Comparison of ENCODE assay signal across 27 cellular contexts in genomic region chr6:167576798-167577528, GRCh38.
DNase-seq lines count a peak whose midpoint lies in the region; TF ChIP-seq lines count a peak whose summit lies in the region.
"Had no signal": no experiment of that assay in that cellular context is flagged by ENCODE, and none has a peak within 500 bp of the region (broad histone marks: within the 10 kb centered on the region; RNA-seq: fewer than 3 reads in every experiment).

No MANE protein-coding gene starts in this region.

- H3K4me1 ChIP-seq in SJCRH30 (peaks cover 44% of the 10 kb centered on the region), mesenchymal stem cell (ENCODE audit: control insufficient read depth, insufficient read depth, low read depth, low read length) (peaks cover 1% of the 10 kb centered on the region), sigmoid colon (peaks cover 0 to 21% (median 16%) of the 10 kb centered on the region in 4 donors), adrenal gland (replicated peaks in 1 of 2) (no peaks in the 10 kb centered on the region), SK-N-SH (ENCODE audit: control insufficient read depth in 1 of 2, insufficient read depth in 2 of 2, low read depth in 1 of 2, low read length in 1 of 2) (no peaks in the 10 kb centered on the region)
- H3K4me1 ChIP-seq: spleen had no signal

- H3K18ac ChIP-seq in mesenchymal stem cell (ENCODE audit: low read depth in 1 of 2, low read length in 2 of 2), result no peak overlapping the region

- peak overlapping the region; percentile 40; the same call in 1 of the 2 replicates for H3K27ac ChIP-seq in SJCRH30
- no peak overlapping the region for H3K27ac ChIP-seq in mesenchymal stem cell (ENCODE audit: low read length, poor library complexity, severe bottlenecking)
- no peak overlapping the region for H3K27ac ChIP-seq in sigmoid colon
- no peak overlapping the region for H3K27ac ChIP-seq in adrenal gland
- no peak overlapping the region for H3K27ac ChIP-seq in SK-N-SH (ENCODE audit: low read depth in 2 of 2, low read length in 1 of 2)
- no peak overlapping the region for H3K27ac ChIP-seq in substantia nigra (ENCODE audit: low read depth, low read length, poor library complexity, severe bottlenecking)
- H3K27ac ChIP-seq: BLaER1, KMS-11, left lung, SJSA1 had no signal

- WGBS in mesenchymal stem cell, result 87% methylated on average over 20 of the region's 23 CpGs
- WGBS in sigmoid colon, 2 donors, result 87% methylated on average over 23 of the region's 23 CpGs
- 73 to 81% (median 74%) methylated on average over 16 to 23 of the region's 23 CpGs for WGBS in adrenal gland, 4 donors
- WGBS in SK-N-SH (ENCODE audit: low lambda C conversion rate), result 61% methylated on average over 16 of the region's 23 CpGs

- H3K4ac ChIP-seq in mesenchymal stem cell (ENCODE audit: low read depth in 1 of 2, low read length in 2 of 2), result no peak overlapping the region

- H3K27me3 ChIP-seq in SJCRH30 (no peaks in the 10 kb centered on the region), mesenchymal stem cell (ENCODE audit: control insufficient read depth in 1 of 2, insufficient read depth in 1 of 2, low read length in 2 of 2) (peaks cover 10% of the 10 kb centered on the region in 2 experiments), sigmoid colon (no peaks in the 10 kb centered on the region), adrenal gland (no peaks in the 10 kb centered on the region), SK-N-SH (ENCODE audit: insufficient read depth) (no peaks in the 10 kb centered on the region)
- H3K27me3 ChIP-seq: left lung, SJSA1, spleen had no signal

- no peak overlapping the region for H2BK5ac ChIP-seq in mesenchymal stem cell (ENCODE audit: low read depth, low read length, poor library complexity, severe bottlenecking)

- H4K8ac ChIP-seq in mesenchymal stem cell (ENCODE audit: low read length), result no peak overlapping the region

- H2AK5ac ChIP-seq in mesenchymal stem cell (ENCODE audit: low read length, severe bottlenecking), result no peak overlapping the region

- no peak for TF ChIP-seq RAD21 in SK-N-SH (IDR thresholded peaks at IDR 0.05; ENCODE audit: low read length)

- no peaks in the 10 kb centered on the region for H3K9me3 ChIP-seq in SJCRH30 (replicated peaks)
- no peaks in the 10 kb centered on the region for H3K9me3 ChIP-seq in mesenchymal stem cell (ENCODE audit: control insufficient read depth, low read length)
- no peaks in the 10 kb centered on the region for H3K9me3 ChIP-seq in sigmoid colon
- no peaks in the 10 kb centered on the region for H3K9me3 ChIP-seq in adrenal gland (replicated peaks in 1 of 3)
- no peaks in the 10 kb centered on the region for H3K9me3 ChIP-seq in SK-N-SH
- H3K9me3 ChIP-seq: left lung, SJSA1 had no signal

- intact Hi-C loops in sigmoid colon (cut with DNase I) (no loop called here), adrenal gland (cut with DNase I) (no loop called here)

- H3K36me3 ChIP-seq in SJCRH30 (no peaks in the 10 kb centered on the region), mesenchymal stem cell (ENCODE audit: control insufficient read depth in 1 of 2, insufficient read depth in 2 of 2, low read depth in 1 of 2, low read length in 2 of 2) (peaks cover 0 to 3% of the 10 kb centered on the region in 2 experiments), sigmoid colon (no peaks in the 10 kb centered on the region), adrenal gland (replicated peaks in 1 of 2) (no peaks in the 10 kb centered on the region), SK-N-SH (replicated peaks in 1 of 2; ENCODE audit: control insufficient read depth in 1 of 2, insufficient read depth in 2 of 2, low read length in 1 of 2) (no peaks in the 10 kb centered on the region)
- H3K36me3 ChIP-seq: BLaER1, left lung, SJSA1, spleen had no signal

- no peaks in the 10 kb centered on the region for H4K20me1 ChIP-seq in SK-N-SH (ENCODE audit: insufficient read depth)
- H4K20me1 ChIP-seq: BLaER1 had no signal

- DNase-seq in NCI-H1694 (lab: John Stamatoyannopoulos, UW) (peak; percentile 89), SJCRH30 (peak; percentile 57 to 77), mesenchymal stem cell (no peak), sigmoid colon (peak; percentile 49), adrenal gland (no peak), SK-N-SH (no peak), NCI-H446 treated with DMSO at 0.1 percent for 48 hours (lab: John Stamatoyannopoulos, UW) (no peak), substantia nigra (lab: John Stamatoyannopoulos, UW) (no peak)
- DNase-seq: activated CD4-positive, alpha-beta T cell treated with anti-CD3 and anti-CD28 coated beads for 1 hour; activated CD8-positive, alpha-beta T cell treated with anti-CD3 and anti-CD28 coated beads, Interleukin-2, amount 10 ng/mL, durations not matched to agents 7 days and 5 days; aorta; central memory CD4-positive, alpha-beta T cell; DMS79; GDM1; hypothalamus; MM.1S; NCI-H1417; NCI-H2107; NCI-H526; retina; spleen; T-helper 1 cell; trophoblast cell had no signal

- H3K9me2 ChIP-seq in SK-N-SH, result no peaks in the 10 kb centered on the region

- TF ChIP-seq CTCF in sigmoid colon (IDR thresholded peaks at IDR 0.05), result no peak
- no peak for TF ChIP-seq CTCF in adrenal gland (IDR thresholded peaks at IDR 0.05)
- TF ChIP-seq CTCF in SK-N-SH (IDR thresholded peaks at IDR 0.05), result no peak

- TF ChIP-seq POLR2A in sigmoid colon (IDR thresholded peaks at IDR 0.05) (no peak), adrenal gland (IDR thresholded peaks at IDR 0.05) (no peak)

- peak overlapping the region in 1 of 2 experiments; percentile 14 for H3K23ac ChIP-seq in mesenchymal stem cell (ENCODE audit: low read length in 2 of 2)

- no peak overlapping the region for H2BK120ac ChIP-seq in mesenchymal stem cell (ENCODE audit: low read depth, low read length)

- no peak overlapping the region for H2BK12ac ChIP-seq in mesenchymal stem cell (ENCODE audit: low read length in 2 of 2)

- H3K4me3 ChIP-seq in SJCRH30 (no peak overlapping the region), mesenchymal stem cell (ENCODE audit: insufficient read depth in 1 of 2, low read depth in 1 of 2, low read length in 2 of 2) (no peak overlapping the region), sigmoid colon (no peak overlapping the region), adrenal gland (no peak overlapping the region), SK-N-SH (ENCODE audit: low read depth in 2 of 2, low read length in 1 of 2) (no peak overlapping the region)
- H3K4me3 ChIP-seq: BLaER1, left lung, SJSA1, spleen had no signal

- H3F3A ChIP-seq in SK-N-SH (replicated peaks; ENCODE audit: insufficient read depth), result no peaks in the 10 kb centered on the region

- H4K91ac ChIP-seq in mesenchymal stem cell (ENCODE audit: low read length), result peak overlapping the region; percentile 46

- H3K4me2 ChIP-seq in mesenchymal stem cell (ENCODE audit: low read length, poor library complexity, severe bottlenecking) (no peak overlapping the region), SK-N-SH (no peak overlapping the region)
- H3K4me2 ChIP-seq: BLaER1, KMS-11 had no signal

- no peaks in the 10 kb centered on the region for H3K79me2 ChIP-seq in SK-N-SH (ENCODE audit: insufficient read depth)

- POLR2A ChIA-PET in SK-N-SH (lab: Yijun Ruan, JAX), result no interaction called here

- TF ChIP-seq EP300 in sigmoid colon (IDR thresholded peaks at IDR 0.05) (no peak), SK-N-SH (IDR thresholded peaks at IDR 0.05; ENCODE audit: borderline replicate concordance in 1 of 2, low read depth in 1 of 2, low read length in 1 of 2) (no peak)

- H3K79me1 ChIP-seq in mesenchymal stem cell (replicated peaks; ENCODE audit: low read length, poor library complexity, severe bottlenecking), result no peaks in the 10 kb centered on the region

- peak overlapping the region in 1 of 2 experiments; percentile 61 for H3K14ac ChIP-seq in mesenchymal stem cell (ENCODE audit: low read length in 2 of 2)

- H2AFZ ChIP-seq in mesenchymal stem cell (ENCODE audit: low read depth, low read length) (no peak overlapping the region), SK-N-SH (ENCODE audit: low read depth) (no peak overlapping the region)

- H3K9ac ChIP-seq in mesenchymal stem cell (ENCODE audit: low read length), result no peak overlapping the region
- H3K9ac ChIP-seq in SK-N-SH, result no peak overlapping the region
- H3K9ac ChIP-seq: BLaER1, KMS-11 had no signal

- H2BK15ac ChIP-seq in mesenchymal stem cell (ENCODE audit: low read depth, poor library complexity, severe bottlenecking), result no peak overlapping the region

- CTCF ChIA-PET in SK-N-SH (lab: Yijun Ruan, JAX), result no interaction called here

TF ChIP-seq in SK-N-SH, 30 proteins besides CTCF, POLR2A, EP300 and RAD21 (continues in another document):
- no peak for TF ChIP-seq POLR2AphosphoS5 (IDR thresholded peaks at IDR 0.05; ENCODE audit: low read depth, low read length)
- no peak for TF ChIP-seq SIN3A (IDR thresholded peaks at IDR 0.05; ENCODE audit: borderline replicate concordance, low read depth, low read length)
- no peak for TF ChIP-seq EZH2phosphoT487 (IDR thresholded peaks at IDR 0.05; ENCODE audit: borderline replicate concordance, low read depth)
- TF ChIP-seq MXI1 (IDR thresholded peaks at IDR 0.05; ENCODE audit: low read depth, low read length), result no peak
- no peak for TF ChIP-seq TEAD4 (IDR thresholded peaks at IDR 0.05; ENCODE audit: borderline replicate concordance, insufficient read depth)
- no peak for TF ChIP-seq NFIC (IDR thresholded peaks at IDR 0.05; ENCODE audit: borderline replicate concordance)
- TF ChIP-seq, protein P1, sequence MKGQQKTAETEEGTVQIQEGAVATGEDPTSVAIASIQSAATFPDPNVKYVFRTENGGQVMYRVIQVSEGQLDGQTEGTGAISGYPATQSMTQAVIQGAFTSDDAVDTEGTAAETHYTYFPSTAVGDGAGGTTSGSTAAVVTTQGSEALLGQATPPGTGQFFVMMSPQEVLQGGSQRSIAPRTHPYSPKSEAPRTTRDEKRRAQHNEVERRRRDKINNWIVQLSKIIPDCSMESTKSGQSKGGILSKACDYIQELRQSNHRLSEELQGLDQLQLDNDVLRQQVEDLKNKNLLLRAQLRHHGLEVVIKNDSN (IDR thresholded peaks at IDR 0.05; ENCODE audit: borderline replicate concordance, low read depth), result no peak
- TF ChIP-seq, protein P2, sequence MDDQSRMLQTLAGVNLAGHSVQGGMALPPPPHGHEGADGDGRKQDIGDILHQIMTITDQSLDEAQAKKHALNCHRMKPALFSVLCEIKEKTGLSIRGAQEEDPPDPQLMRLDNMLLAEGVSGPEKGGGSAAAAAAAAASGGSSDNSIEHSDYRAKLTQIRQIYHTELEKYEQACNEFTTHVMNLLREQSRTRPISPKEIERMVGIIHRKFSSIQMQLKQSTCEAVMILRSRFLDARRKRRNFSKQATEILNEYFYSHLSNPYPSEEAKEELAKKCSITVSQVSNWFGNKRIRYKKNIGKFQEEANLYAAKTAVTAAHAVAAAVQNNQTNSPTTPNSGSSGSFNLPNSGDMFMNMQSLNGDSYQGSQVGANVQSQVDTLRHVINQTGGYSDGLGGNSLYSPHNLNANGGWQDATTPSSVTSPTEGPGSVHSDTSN (IDR thresholded peaks at IDR 0.05), result no peak

Comparison
In these comparisons a context has a peak if more than half of its experiments do, and no peak if none do; other contexts are left out.
1. DNase-seq: peak in NCI-H1694 (single experiment), SJCRH30 (2 of 2) and sigmoid colon (single experiment); none in mesenchymal stem cell (single experiment), adrenal gland (0 of 7), SK-N-SH (single experiment), NCI-H446 treated with DMSO at 0.1 percent for 48 hours (single experiment) and substantia nigra (0 of 49).